15 cellular contexts compared by ENCODE assay signal in genomic region chr6:14373648-14374437, GRCh38.
"Had no signal": no experiment of that assay in that cellular context is flagged by ENCODE, and none has a peak within 500 bp of the region (broad histone marks: within the 10 kb centered on the region; RNA-seq: fewer than 3 reads in every experiment).

No MANE protein-coding gene starts in this region.

- H3K4me3 ChIP-seq: body of pancreas, dorsolateral prefrontal cortex, hepatocyte, lung, testis, upper lobe of left lung had no signal

- DNase-seq: activated CD4-positive, alpha-beta memory T cell treated with anti-CD3 and anti-CD28 coated beads, Interleukin-2, amount 10 ng/mL, durations not matched to agents 7 days and 5 days; activated CD4-positive, alpha-beta T cell treated with anti-CD3 and anti-CD28 coated beads for 48 hours; activated CD4-positive, CD25-positive, alpha-beta regulatory T cell; activated CD8-positive, alpha-beta memory T cell treated with anti-CD3 and anti-CD28 coated beads, Interleukin-2, amount 10 ng/mL, durations not matched to agents 7 days and 5 days; activated naive CD4-positive, alpha-beta T cell; activated naive CD8-positive, alpha-beta T cell treated with anti-CD3 and anti-CD28 coated beads, Interleukin-2, amount 10 ng/mL, durations not matched to agents 7 days and 5 days; body of pancreas; dorsolateral prefrontal cortex; left cardiac atrium; stimulated activated CD4-positive, alpha-beta T cell treated with anti-CD3 and anti-CD28 coated beads, Interleukin-12 subunit alpha, Interleukin-12 subunit beta, amount 100 ng/mL, for 4 hours; stimulated activated CD4-positive, alpha-beta T cell treated with anti-CD3 and anti-CD28 coated beads, Interleukin-1b, Interleukin-23, amount 100 ng/mL, for 48 hours; testis had no signal

- H3K36me3 ChIP-seq: upper lobe of left lung had no signal

- ATAC-seq: activated CD8-positive, alpha-beta memory T cell treated with anti-CD3 and anti-CD28 coated beads, Interleukin-2, amount 10 ng/mL, durations not matched to agents 7 days and 5 days; body of pancreas; left cardiac atrium had no signal

- H3K9me3 ChIP-seq: body of pancreas, testis, upper lobe of left lung had no signal

- H3K27me3 ChIP-seq: body of pancreas, hepatocyte, testis, upper lobe of left lung had no signal

- H3K27ac ChIP-seq: body of pancreas, dorsolateral prefrontal cortex, hepatocyte, testis, upper lobe of left lung had no signal

- H3K4me1 ChIP-seq: body of pancreas, testis, upper lobe of left lung had no signal
